In the genomic region with DNA sequence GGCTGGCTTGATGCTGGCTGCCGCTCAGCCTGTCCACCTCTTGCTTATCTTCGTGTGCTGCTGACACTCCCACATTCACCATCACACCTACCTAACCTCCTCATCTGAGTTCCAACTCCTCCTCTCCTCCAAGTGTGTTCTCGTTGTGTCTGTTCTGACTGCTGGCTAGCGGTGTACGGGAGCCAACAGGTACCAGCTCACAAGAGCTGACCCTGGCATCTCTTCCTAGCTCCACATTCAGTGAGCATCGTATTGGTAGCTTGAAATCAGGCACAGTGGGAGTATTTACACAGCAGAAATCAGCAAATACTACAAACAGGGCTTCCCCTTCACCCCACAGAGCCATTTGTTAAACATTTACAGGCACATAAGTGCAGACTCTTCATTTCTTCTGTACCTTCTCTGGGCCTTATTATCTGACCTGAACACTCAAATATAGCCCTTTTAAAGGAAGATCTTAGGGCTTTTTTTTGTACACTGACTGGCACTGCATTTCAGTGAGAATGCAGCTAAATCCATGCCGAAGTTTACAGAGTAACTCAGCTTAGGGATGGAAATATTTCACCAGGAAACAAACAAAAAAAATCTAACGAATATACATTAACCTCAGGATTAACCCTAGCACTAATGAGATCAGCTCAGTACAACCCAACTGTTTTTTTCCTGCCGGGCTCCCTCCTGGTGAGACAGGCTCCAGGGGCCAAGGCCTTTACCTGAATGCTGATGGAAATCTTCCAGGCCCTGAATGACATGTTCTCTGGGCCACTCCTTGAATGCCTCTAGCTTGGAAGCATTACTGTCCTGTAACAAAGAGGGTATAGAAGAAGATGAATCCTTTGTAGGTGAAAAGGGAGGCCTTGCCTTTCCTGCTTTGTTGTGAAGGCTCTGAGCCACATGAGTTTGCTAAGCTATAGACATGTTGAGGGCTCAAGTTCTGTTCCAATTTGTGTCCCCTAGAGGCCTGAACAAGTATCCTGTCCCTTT, we compare ENCODE assay signal across 10 cellular contexts.
A peak's percentile ranks its signal among the peaks of the same experiment; 100 is the strongest.
DNase-seq lines count a peak whose midpoint lies in the region; ATAC-seq and TF ChIP-seq lines count a peak whose summit lies in the region.
"Had no signal": no experiment of that assay in that cellular context is flagged by ENCODE, and none has a peak within 500 bp of the region (broad histone marks: within the 10 kb centered on the region; RNA-seq: fewer than 3 reads in every experiment).

No MANE protein-coding gene starts in this region.

- DNase-seq in breast epithelium (ENCODE audit: low spot score in 2 of 2), result no peak
- DNase-seq in MCF 10A (ENCODE audit: unreplicated experiment), result no peak
- DNase-seq in GDM1 (lab: John Stamatoyannopoulos, UW), result no peak
- DNase-seq in nephron progenitor cell, result no peak
- DNase-seq in Right ventricle myocardium inferior (ENCODE audit: missing footprints), result no peak
- DNase-seq in NCI-H1105 (lab: John Stamatoyannopoulos, UW), result no peak
- DNase-seq: NK-92 treated with Interleukin-12 subunit alpha and Interleukin-12 subunit beta, amount 100 ng/mL, for 24 hours had no signal

- no peak for TF ChIP-seq POLR2A in breast epithelium (IDR thresholded peaks at IDR 0.05)

- no peak overlapping the region for H3K4me3 Mint-ChIP-seq in MCF 10A (ENCODE audit: unreplicated experiment)
- no peak overlapping the region for H3K4me3 Mint-ChIP-seq in nephron progenitor cell
- H3K4me3 Mint-ChIP-seq: stimulated activated memory B cell treated with anti-CD40 and anti-IgM and Interleukin-4, amounts not matched to agents 10 μg/mL and 1 μg/mL and 100 μg/mL, for 72 hours had no signal

- CTCF ChIA-PET in MCF 10A (lab: Yijun Ruan, JAX), result interaction anchor here (0.7 to 1.2 kb wide), 2 partner anchors 53 to 137 kb away, joined by 3 to 4 read pairs; no protein-coding TSS in a partner anchor

- H3K4me1 Mint-ChIP-seq in MCF 10A (ENCODE audit: insufficient read depth, unreplicated experiment), result no peaks in the 10 kb centered on the region
- peaks cover 42% of the 10 kb centered on the region for H3K4me1 Mint-ChIP-seq in nephron progenitor cell

- peaks cover 32% of the 10 kb centered on the region for H3F3A ChIP-seq in SU-DHL-6 (ENCODE audit: insufficient read depth)

- H3K36me3 ChIP-seq in breast epithelium, result no peaks in the 10 kb centered on the region
- H3K36me3 ChIP-seq in SU-DHL-6 (ENCODE audit: low read length), result no peaks in the 10 kb centered on the region
- H3K36me3 ChIP-seq in liver (ENCODE audit: control insufficient read depth in 4 of 4, insufficient read depth in 3 of 4, low read depth in 1 of 4, low read length in 3 of 4), result no peaks in the 10 kb centered on the region

- H3K9me3 Mint-ChIP-seq in MCF 10A (ENCODE audit: unreplicated experiment), result no peaks in the 10 kb centered on the region
- H3K9me3 Mint-ChIP-seq in nephron progenitor cell, result no peaks in the 10 kb centered on the region
- H3K9me3 Mint-ChIP-seq: stimulated activated memory B cell treated with anti-CD40 and anti-IgM and Interleukin-4, amounts not matched to agents 10 μg/mL and 1 μg/mL and 100 μg/mL, for 72 hours had no signal

- H3K4me2 ChIP-seq in SU-DHL-6 (ENCODE audit: low read depth, low read length, poor library complexity, severe bottlenecking), result no peak overlapping the region

- no peaks in the 10 kb centered on the region for H3K9me2 ChIP-seq in SU-DHL-6 (replicated peaks; ENCODE audit: insufficient read depth, low read length)

- H3K36me3 Mint-ChIP-seq in MCF 10A (ENCODE audit: insufficient read depth, unreplicated experiment) (no peaks in the 10 kb centered on the region), nephron progenitor cell (ENCODE audit: low read depth) (no peaks in the 10 kb centered on the region)
- H3K36me3 Mint-ChIP-seq: stimulated activated memory B cell treated with anti-CD40 and anti-IgM and Interleukin-4, amounts not matched to agents 10 μg/mL and 1 μg/mL and 100 μg/mL, for 72 hours had no signal

- H3K27ac Mint-ChIP-seq in MCF 10A (ENCODE audit: low read depth, unreplicated experiment), result no peak overlapping the region
- no peak overlapping the region for H3K27ac Mint-ChIP-seq in nephron progenitor cell

- POLR2A ChIA-PET in MCF 10A (lab: Yijun Ruan, JAX), result interaction anchor here (0.6 to 0.8 kb wide), 5 partner anchors 19 to 1220 kb away, joined by 3 to 4 read pairs (median 4); a partner anchor contains a TSS

- TF ChIP-seq CTCF in breast epithelium (IDR thresholded peaks at IDR 0.05), result no peak
- no peak for TF ChIP-seq CTCF in MCF 10A (IDR thresholded peaks at IDR 0.05; ENCODE audit: unreplicated experiment)
- TF ChIP-seq CTCF in SU-DHL-6 (IDR thresholded peaks at IDR 0.05; ENCODE audit: insufficient read depth, low read length, poor library complexity, severe bottlenecking), result no peak
- no peak for TF ChIP-seq CTCF in liver (IDR thresholded peaks at IDR 0.05; ENCODE audit: low read depth, low read length, missing input control)
- no peak for TF ChIP-seq CTCF in nephron progenitor cell (IDR thresholded peaks at IDR 0.05)

- H3K9me3 ChIP-seq in breast epithelium (no peaks in the 10 kb centered on the region), SU-DHL-6 (ENCODE audit: insufficient read depth, low read length) (no peaks in the 10 kb centered on the region), liver (ENCODE audit: control insufficient read depth in 4 of 4, low read length in 3 of 4) (no peaks in the 10 kb centered on the region)

- H3K4me1 ChIP-seq in breast epithelium (no peaks in the 10 kb centered on the region), liver (ENCODE audit: control insufficient read depth in 4 of 4, insufficient read depth in 4 of 4, low read length in 3 of 4) (peaks cover 10 to 50% (median 43%) of the 10 kb centered on the region in 4 donors)

- H4K20me1 ChIP-seq in SU-DHL-6 (ENCODE audit: low read depth, low read length), result no peaks in the 10 kb centered on the region

- peak; percentile 58 to 75 for TF ChIP-seq RAD21 in liver (IDR thresholded peaks at IDR 0.05)

- H3K27me3 Mint-ChIP-seq in MCF 10A (ENCODE audit: insufficient read depth, unreplicated experiment), result no peaks in the 10 kb centered on the region
- H3K27me3 Mint-ChIP-seq in nephron progenitor cell (ENCODE audit: low read depth, poor library complexity), result peaks cover 4% of the 10 kb centered on the region
- H3K27me3 Mint-ChIP-seq: stimulated activated memory B cell treated with anti-CD40 and anti-IgM and Interleukin-4, amounts not matched to agents 10 μg/mL and 1 μg/mL and 100 μg/mL, for 72 hours had no signal

- H3K9ac ChIP-seq in SU-DHL-6 (ENCODE audit: low read length), result no peak overlapping the region
- peak overlapping the region in 1 of 2 donors; percentile 75 for H3K9ac ChIP-seq in liver (ENCODE audit: low read depth in 1 of 2, low read length in 2 of 2)

- H3K27ac ChIP-seq in breast epithelium (peak overlapping the region; percentile 65 to 89), SU-DHL-6 (ENCODE audit: low read depth, low read length) (peak overlapping the region; percentile 3; the same call in 1 of the 2 replicates), liver (ENCODE audit: low read depth in 1 of 2, low read length in 2 of 2) (peak overlapping the region; percentile 89 to 91)

- H3K4me3 ChIP-seq in breast epithelium (no peak overlapping the region), SU-DHL-6 (ENCODE audit: insufficient read depth, low read length, poor library complexity, severe bottlenecking) (no peak overlapping the region), liver (ENCODE audit: low read depth in 1 of 3, low read length in 3 of 3) (peak overlapping the region in 1 of 3 donors; percentile 23)

- ATAC-seq in Right ventricle myocardium inferior, result no peak
- ATAC-seq: stimulated activated memory B cell treated with anti-CD40 and anti-IgM and Interleukin-4, amounts not matched to agents 10 μg/mL and 1 μg/mL and 100 μg/mL, for 72 hours had no signal

- 26% methylated on average over 9 of the region's 9 CpGs for WGBS in liver

- H3K27me3 ChIP-seq in breast epithelium, result no peaks in the 10 kb centered on the region
- no peaks in the 10 kb centered on the region for H3K27me3 ChIP-seq in SU-DHL-6 (ENCODE audit: low read length)
- H3K27me3 ChIP-seq in liver (ENCODE audit: control insufficient read depth in 4 of 4, insufficient read depth in 4 of 4, low read length in 3 of 4), result no peaks in the 10 kb centered on the region

- no TSS peak for BruUV-seq in MCF 10A (replicated peaks; lab: Mats Ljungman, UMichigan)

- H2AFZ ChIP-seq in SU-DHL-6 (ENCODE audit: low read depth, low read length, severe bottlenecking), result no peak overlapping the region

- no peaks in the 10 kb centered on the region for H3K79me2 ChIP-seq in SU-DHL-6 (ENCODE audit: insufficient read depth, low read length)

- intact Hi-C loops in breast epithelium (cut with DNase I; ENCODE audit: low total_unique reads) (no loop called here), MCF 10A (cut with micrococcal nuclease) (no loop called here), Right ventricle myocardium inferior (cut with DNase I) (no loop called here)

TF ChIP-seq in liver, 16 proteins besides CTCF, POLR2A, EP300 and RAD21 (continues in another document):
- peak; percentile 95 for TF ChIP-seq FOXA1 (IDR thresholded peaks at IDR 0.05)
- peak in 1 of 2 donors; percentile 39 for TF ChIP-seq EGR1 (IDR thresholded peaks at IDR 0.05; ENCODE audit: low read depth in 2 of 2)
- peak; percentile 85 to 91 for TF ChIP-seq RXRA (IDR thresholded peaks at IDR 0.05)
- TF ChIP-seq, protein P1, sequence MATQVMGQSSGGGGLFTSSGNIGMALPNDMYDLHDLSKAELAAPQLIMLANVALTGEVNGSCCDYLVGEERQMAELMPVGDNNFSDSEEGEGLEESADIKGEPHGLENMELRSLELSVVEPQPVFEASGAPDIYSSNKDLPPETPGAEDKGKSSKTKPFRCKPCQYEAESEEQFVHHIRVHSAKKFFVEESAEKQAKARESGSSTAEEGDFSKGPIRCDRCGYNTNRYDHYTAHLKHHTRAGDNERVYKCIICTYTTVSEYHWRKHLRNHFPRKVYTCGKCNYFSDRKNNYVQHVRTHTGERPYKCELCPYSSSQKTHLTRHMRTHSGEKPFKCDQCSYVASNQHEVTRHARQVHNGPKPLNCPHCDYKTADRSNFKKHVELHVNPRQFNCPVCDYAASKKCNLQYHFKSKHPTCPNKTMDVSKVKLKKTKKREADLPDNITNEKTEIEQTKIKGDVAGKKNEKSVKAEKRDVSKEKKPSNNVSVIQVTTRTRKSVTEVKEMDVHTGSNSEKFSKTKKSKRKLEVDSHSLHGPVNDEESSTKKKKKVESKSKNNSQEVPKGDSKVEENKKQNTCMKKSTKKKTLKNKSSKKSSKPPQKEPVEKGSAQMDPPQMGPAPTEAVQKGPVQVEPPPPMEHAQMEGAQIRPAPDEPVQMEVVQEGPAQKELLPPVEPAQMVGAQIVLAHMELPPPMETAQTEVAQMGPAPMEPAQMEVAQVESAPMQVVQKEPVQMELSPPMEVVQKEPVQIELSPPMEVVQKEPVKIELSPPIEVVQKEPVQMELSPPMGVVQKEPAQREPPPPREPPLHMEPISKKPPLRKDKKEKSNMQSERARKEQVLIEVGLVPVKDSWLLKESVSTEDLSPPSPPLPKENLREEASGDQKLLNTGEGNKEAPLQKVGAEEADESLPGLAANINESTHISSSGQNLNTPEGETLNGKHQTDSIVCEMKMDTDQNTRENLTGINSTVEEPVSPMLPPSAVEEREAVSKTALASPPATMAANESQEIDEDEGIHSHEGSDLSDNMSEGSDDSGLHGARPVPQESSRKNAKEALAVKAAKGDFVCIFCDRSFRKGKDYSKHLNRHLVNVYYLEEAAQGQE (IDR thresholded peaks at IDR 0.05), result peak; percentile 80

Comparison
In these comparisons a context has a peak if more than half of its experiments do, and no peak if none do; other contexts are left out.
1. H3K27ac ChIP-seq: peak in every context shown above with its lines; median percentile 90 in liver; 77 in breast epithelium; 3 in SU-DHL-6.